In the genomic region with DNA sequence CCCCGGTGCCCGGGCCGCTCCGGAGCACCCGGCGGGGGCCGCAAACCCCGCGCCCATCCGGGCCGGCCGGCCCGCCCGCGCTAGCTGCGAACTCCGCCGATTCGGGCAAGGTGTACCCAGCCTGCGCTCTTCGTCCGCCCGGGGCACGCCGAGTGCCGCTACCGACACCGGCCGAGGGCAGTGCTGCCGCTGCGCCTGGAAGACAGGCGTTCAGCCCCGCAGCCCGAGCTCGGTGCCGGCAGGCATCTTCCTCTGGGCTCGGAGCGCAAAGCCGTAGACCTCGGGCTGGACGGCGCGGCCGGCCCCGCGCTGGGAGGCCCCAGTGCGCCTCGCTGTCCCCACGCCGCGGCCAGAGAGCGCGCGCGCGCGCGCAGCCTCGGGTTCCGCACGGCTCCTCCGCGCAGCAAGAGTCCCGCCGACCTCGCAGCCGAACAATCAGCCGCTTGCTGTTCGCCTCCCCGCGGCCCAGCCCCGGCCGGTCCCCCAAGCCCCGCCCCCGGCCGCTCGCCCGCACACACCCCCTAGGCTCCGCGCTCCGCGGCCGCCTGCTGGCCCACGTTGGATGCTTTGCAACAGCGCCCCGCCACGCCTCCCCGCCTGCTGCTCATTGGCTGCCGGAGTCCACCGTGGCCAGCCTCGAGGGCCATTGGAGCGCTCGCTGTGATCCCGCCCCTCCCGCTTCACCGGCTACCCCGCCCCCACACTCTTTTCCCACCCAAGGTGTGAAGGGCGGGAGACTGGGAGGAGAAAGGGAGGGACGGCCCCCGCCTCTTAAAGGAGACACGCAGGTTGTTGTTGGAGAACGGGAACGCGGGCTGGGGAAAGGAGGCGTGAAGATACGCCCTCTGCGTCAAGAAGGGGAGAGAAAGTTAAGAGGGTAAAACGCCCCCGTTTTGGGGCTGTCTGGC, we compare ENCODE assay signal across 8 cellular contexts. TPM values are rescaled to one million over a fixed set of nuclear protein-coding genes. Genes with fewer than 3 reads are reported as not detected.
DNase-seq lines count a peak whose midpoint lies in the region; ATAC-seq and TF ChIP-seq lines count a peak whose summit lies in the region.

A gene with protein sequence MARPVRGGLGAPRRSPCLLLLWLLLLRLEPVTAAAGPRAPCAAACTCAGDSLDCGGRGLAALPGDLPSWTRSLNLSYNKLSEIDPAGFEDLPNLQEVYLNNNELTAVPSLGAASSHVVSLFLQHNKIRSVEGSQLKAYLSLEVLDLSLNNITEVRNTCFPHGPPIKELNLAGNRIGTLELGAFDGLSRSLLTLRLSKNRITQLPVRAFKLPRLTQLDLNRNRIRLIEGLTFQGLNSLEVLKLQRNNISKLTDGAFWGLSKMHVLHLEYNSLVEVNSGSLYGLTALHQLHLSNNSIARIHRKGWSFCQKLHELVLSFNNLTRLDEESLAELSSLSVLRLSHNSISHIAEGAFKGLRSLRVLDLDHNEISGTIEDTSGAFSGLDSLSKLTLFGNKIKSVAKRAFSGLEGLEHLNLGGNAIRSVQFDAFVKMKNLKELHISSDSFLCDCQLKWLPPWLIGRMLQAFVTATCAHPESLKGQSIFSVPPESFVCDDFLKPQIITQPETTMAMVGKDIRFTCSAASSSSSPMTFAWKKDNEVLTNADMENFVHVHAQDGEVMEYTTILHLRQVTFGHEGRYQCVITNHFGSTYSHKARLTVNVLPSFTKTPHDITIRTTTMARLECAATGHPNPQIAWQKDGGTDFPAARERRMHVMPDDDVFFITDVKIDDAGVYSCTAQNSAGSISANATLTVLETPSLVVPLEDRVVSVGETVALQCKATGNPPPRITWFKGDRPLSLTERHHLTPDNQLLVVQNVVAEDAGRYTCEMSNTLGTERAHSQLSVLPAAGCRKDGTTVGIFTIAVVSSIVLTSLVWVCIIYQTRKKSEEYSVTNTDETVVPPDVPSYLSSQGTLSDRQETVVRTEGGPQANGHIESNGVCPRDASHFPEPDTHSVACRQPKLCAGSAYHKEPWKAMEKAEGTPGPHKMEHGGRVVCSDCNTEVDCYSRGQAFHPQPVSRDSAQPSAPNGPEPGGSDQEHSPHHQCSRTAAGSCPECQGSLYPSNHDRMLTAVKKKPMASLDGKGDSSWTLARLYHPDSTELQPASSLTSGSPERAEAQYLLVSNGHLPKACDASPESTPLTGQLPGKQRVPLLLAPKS (minus strand): TSS at position 448 of the 908 bp plus-strand sequence. CDS start 615 bp downstream, outside the sequence.

- H3K9ac ChIP-seq in fibroblast of lung (ENCODE audit: insufficient read depth, low read length) = peak within 1 kb of the TSS; percentile 84

- no peaks in the 10 kb centered on the region for H3K36me3 ChIP-seq in fibroblast of lung (ENCODE audit: control insufficient read depth, insufficient read depth, low read length)
- H3K36me3 ChIP-seq in naive thymus-derived CD4-positive, alpha-beta T cell (ENCODE audit: control insufficient read depth in 2 of 3, insufficient read depth in 3 of 3, low read length in 3 of 3) = no peaks in the 10 kb centered on the region

- H3K9me3 Mint-ChIP-seq in naive thymus-derived CD4-positive, alpha-beta T cell = peaks cover 0 to 1% (median 0%) of the 10 kb centered on the region in 11 donors
- H3K9me3 Mint-ChIP-seq in stimulated activated memory B cell treated with anti-CD40 and anti-IgM and Interleukin-4, amounts not matched to agents 10 μg/mL and 1 μg/mL and 100 μg/mL, for 72 hours = no peaks in the 10 kb centered on the region

- H3K9me3 ChIP-seq in fibroblast of lung (ENCODE audit: control insufficient read depth, insufficient read depth, low read depth, low read length) = no peaks in the 10 kb centered on the region
- H3K9me3 ChIP-seq in naive thymus-derived CD4-positive, alpha-beta T cell (ENCODE audit: control insufficient read depth in 2 of 3, low read length in 3 of 3) = no peaks in the 10 kb centered on the region

- DNase-seq in DMS53 treated with DMSO at 0.1 percent for 48 hours (lab: John Stamatoyannopoulos, UW; ENCODE audit: unreplicated experiment) (peak; percentile 59), KG1 (lab: John Stamatoyannopoulos, UW) (peak; percentile 85), RPMI7951 (ENCODE audit: low read depth) (peak; percentile 98), fibroblast of lung (ENCODE audit: low read depth in 2 of 2) (peak; percentile 97 to 98)
- peak; percentile 98 to 99 for DNase-seq in activated T-helper 1 cell treated with anti-CD3 and anti-CD28 coated beads, Interleukin-2, amount 50 U/mL, for 16 hours (ENCODE audit: low read depth in 1 of 2, low spot score in 1 of 2)
- DNase-seq in naive thymus-derived CD4-positive, alpha-beta T cell = peak; percentile 86 to 99 (median 92)

- H3K4me1 Mint-ChIP-seq in naive thymus-derived CD4-positive, alpha-beta T cell = peaks cover 38 to 69% (median 64%) of the 10 kb centered on the region in 7 donors
- peaks cover 17% of the 10 kb centered on the region for H3K4me1 Mint-ChIP-seq in stimulated activated memory B cell treated with anti-CD40 and anti-IgM and Interleukin-4, amounts not matched to agents 10 μg/mL and 1 μg/mL and 100 μg/mL, for 72 hours

- H3K27ac ChIP-seq in fibroblast of lung (ENCODE audit: insufficient read depth, low read length) = peak within 1 kb of the TSS; percentile 78
- peak within 1 kb of the TSS; percentile 60 for H3K27ac ChIP-seq in naive thymus-derived CD4-positive, alpha-beta T cell (ENCODE audit: low read depth, low read length)

- peak within 1 kb of the TSS; percentile 82 for H2AFZ ChIP-seq in fibroblast of lung (ENCODE audit: low read length)

- peaks cover 37% of the 10 kb centered on the region for H3K79me2 ChIP-seq in fibroblast of lung (ENCODE audit: control insufficient read depth, insufficient read depth, low read length)

- H3K4me3 ChIP-seq in fibroblast of lung (replicated peaks in 1 of 4; ENCODE audit: control extremely low read depth in 1 of 4, insufficient read depth in 1 of 4, low read depth in 3 of 4, low read length in 4 of 4) = peak within 1 kb of the TSS; percentile 70 to 96 (median 90)
- H3K4me3 ChIP-seq in naive thymus-derived CD4-positive, alpha-beta T cell (ENCODE audit: low read length) = peak within 1 kb of the TSS; percentile 61

- intact Hi-C loops in naive thymus-derived CD4-positive, alpha-beta T cell (cut with micrococcal nuclease) = loop anchor here (1.0 to 5.0 kb wide), 14 partner anchors 11 to 1446 kb away; a partner anchor contains a TSS

- no peak for TF ChIP-seq CTCF in fibroblast of lung (conservative IDR thresholded peaks at IDR 0.05 in 1 of 2, IDR thresholded peaks at IDR 0.05 in 1 of 2; ENCODE audit: low read depth in 1 of 2, low read length in 2 of 2)

- peak within 1 kb of the TSS; percentile 99 for H3K4me2 ChIP-seq in fibroblast of lung (ENCODE audit: extremely low read depth, insufficient read depth, low read length)

- peaks cover 0 to 36% (median 5%) of the 10 kb centered on the region in 5 donors for H3K27me3 Mint-ChIP-seq in naive thymus-derived CD4-positive, alpha-beta T cell
- H3K27me3 Mint-ChIP-seq in stimulated activated memory B cell treated with anti-CD40 and anti-IgM and Interleukin-4, amounts not matched to agents 10 μg/mL and 1 μg/mL and 100 μg/mL, for 72 hours = peaks cover 27% of the 10 kb centered on the region

- H3K36me3 Mint-ChIP-seq in naive thymus-derived CD4-positive, alpha-beta T cell = peaks cover 0 to 8% (median 0%) of the 10 kb centered on the region in 5 donors
- H3K36me3 Mint-ChIP-seq in stimulated activated memory B cell treated with anti-CD40 and anti-IgM and Interleukin-4, amounts not matched to agents 10 μg/mL and 1 μg/mL and 100 μg/mL, for 72 hours = no peaks in the 10 kb centered on the region

- ATAC-seq in GM21737 (IDR thresholded peaks at IDR 0.05; ENCODE audit: unreplicated experiment) = peak; percentile 98
- ATAC-seq in naive thymus-derived CD4-positive, alpha-beta T cell = peak; percentile 96
- ATAC-seq in stimulated activated memory B cell treated with anti-CD40 and anti-IgM and Interleukin-4, amounts not matched to agents 10 μg/mL and 1 μg/mL and 100 μg/mL, for 72 hours = peak; percentile 99

- peak within 1 kb of the TSS; percentile 89 to 98 (median 94) for H3K4me3 Mint-ChIP-seq in naive thymus-derived CD4-positive, alpha-beta T cell
- peak within 1 kb of the TSS; percentile 82 for H3K4me3 Mint-ChIP-seq in stimulated activated memory B cell treated with anti-CD40 and anti-IgM and Interleukin-4, amounts not matched to agents 10 μg/mL and 1 μg/mL and 100 μg/mL, for 72 hours

- no peaks in the 10 kb centered on the region for H4K20me1 ChIP-seq in fibroblast of lung (ENCODE audit: control insufficient read depth, extremely low read depth, insufficient read depth, low read length)

- POLR2A ChIA-PET in naive thymus-derived CD4-positive, alpha-beta T cell (lab: Charles Lee) = interaction anchor here (1.0 kb wide), 1 partner anchor 10 kb away, joined by 6 read pairs; no protein-coding TSS in a partner anchor

- peaks cover 2% of the 10 kb centered on the region for H3K4me1 ChIP-seq in fibroblast of lung (ENCODE audit: control insufficient read depth, extremely low read depth, insufficient read depth, low read length)
- H3K4me1 ChIP-seq in naive thymus-derived CD4-positive, alpha-beta T cell (ENCODE audit: control insufficient read depth in 2 of 2, insufficient read depth in 2 of 2, low read length in 2 of 2) = peaks cover 39 to 42% of the 10 kb centered on the region in 2 donors

- CTCF ChIA-PET in naive thymus-derived CD4-positive, alpha-beta T cell (lab: Charles Lee) = no interaction called here

- peak within 1 kb of the TSS; percentile 53 to 87 (median 74) for H3K27ac Mint-ChIP-seq in naive thymus-derived CD4-positive, alpha-beta T cell
- peak within 1 kb of the TSS; percentile 31 for H3K27ac Mint-ChIP-seq in stimulated activated memory B cell treated with anti-CD40 and anti-IgM and Interleukin-4, amounts not matched to agents 10 μg/mL and 1 μg/mL and 100 μg/mL, for 72 hours

- peaks cover 5% of the 10 kb centered on the region for H3K27me3 ChIP-seq in fibroblast of lung (ENCODE audit: control insufficient read depth, insufficient read depth, low read length)
- no peaks in the 10 kb centered on the region for H3K27me3 ChIP-seq in naive thymus-derived CD4-positive, alpha-beta T cell (ENCODE audit: control insufficient read depth in 2 of 2, insufficient read depth in 2 of 2, low read length in 2 of 2)

RNA-seq across cellular contexts. Expression of the gene that starts here (rescaled TPM):
- 51.9 and 56.7 TPM in 2 replicates for total RNA-seq in RPMI7951 (2014; rRNA removed; shearing (Covaris generic))
- 82.4 and 104 TPM in 2 replicates for total RNA-seq in fibroblast of lung
- 27.9 and 46.5 TPM in 2 replicates for polyA plus RNA-seq in fibroblast of lung
- 23.1 and 33.6 TPM in 2 replicates for polyA plus RNA-seq in fibroblast of lung (2012)
- polyA minus RNA-seq in fibroblast of lung (ENCODE audit: low replicate concordance) = 126 and 180 TPM in 2 replicates
- 10 to 100 TPM; 28.5 to 46.3 (median 34.4) TPM for total RNA-seq in naive thymus-derived CD4-positive, alpha-beta T cell
- 10 to 100 TPM; 14.5 to 35.2 TPM for polyA plus RNA-seq in naive thymus-derived CD4-positive, alpha-beta T cell

Comparison
In these comparisons a context has a peak if more than half of its experiments do, and no peak if none do; other contexts are left out.
1. Peak in every context shown above with its lines: DNase-seq, ATAC-seq, H3K4me3 ChIP-seq and H3K27ac ChIP-seq.